In the genomic region with DNA sequence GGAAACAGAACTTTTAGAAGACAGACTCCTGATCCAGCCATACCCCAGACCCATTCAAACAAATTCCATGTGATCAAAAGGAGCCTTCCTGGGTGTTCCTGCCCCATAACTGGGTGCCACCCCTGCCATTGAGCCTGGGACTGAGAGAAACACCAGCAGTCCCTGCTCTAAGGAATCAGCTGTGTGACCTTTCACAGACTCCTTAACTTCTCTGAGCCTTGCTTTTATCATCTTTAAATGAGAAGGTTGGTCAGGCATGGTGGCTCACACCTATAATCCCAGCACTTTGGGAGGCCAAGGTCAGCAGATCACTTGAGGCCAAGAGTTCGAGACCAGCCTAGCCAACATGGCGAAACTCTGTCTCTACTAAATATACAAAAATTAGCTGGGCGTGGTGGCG, we compare ENCODE assay signal across 1 cellular context.
A peak's percentile ranks its signal among the peaks of the same experiment; 100 is the strongest.
TF ChIP-seq lines count a peak whose summit lies in the region.

No MANE protein-coding gene starts in this region.

TF ChIP-seq in K562, 482 proteins besides CTCF, POLR2A, EP300 and RAD21:
- TF ChIP-seq RFX5 (IDR thresholded peaks at IDR 0.05; ENCODE audit: low read depth, low read length) (no peak), KDM1A (IDR thresholded peaks at IDR 0.05) (peak in 1 of 2 experiments; percentile 64; a peak in 1 of 4 replicates), MED1 (CRISPR knock-in tag; IDR thresholded peaks at IDR 0.05; ENCODE audit: borderline replicate concordance) (no peak), CCAR2 (IDR thresholded peaks at IDR 0.05; ENCODE audit: low read depth, low read length) (no peak), MAFF (IDR thresholded peaks at IDR 0.05; ENCODE audit: low read length) (no peak), HEY1 (CRISPR knock-in tag; IDR thresholded peaks at IDR 0.05; ENCODE audit: borderline replicate concordance) (no peak), RBM25 (IDR thresholded peaks at IDR 0.05; ENCODE audit: low read depth, low read length, severe bottlenecking) (peak; percentile 83), ZNF75A (CRISPR knock-in tag; IDR thresholded peaks at IDR 0.05) (no peak), ZNF785 (CRISPR knock-in tag; IDR thresholded peaks at IDR 0.05) (no peak), ZNF589 (CRISPR knock-in tag; IDR thresholded peaks at IDR 0.05; ENCODE audit: low read depth) (no peak), ZNF146 (CRISPR knock-in tag; IDR thresholded peaks at IDR 0.05; ENCODE audit: unreplicated experiment) (no peak), BCOR (IDR thresholded peaks at IDR 0.05) (peak; percentile 93), ZFP36 (IDR thresholded peaks at IDR 0.05; ENCODE audit: low read depth, low read length, partially characterized antibody) (peak; percentile 33), ADNP (tag; IDR thresholded peaks at IDR 0.05) (peak; percentile 26; the same call in 1 of the 2 replicates)
- TF ChIP-seq, protein P1, sequence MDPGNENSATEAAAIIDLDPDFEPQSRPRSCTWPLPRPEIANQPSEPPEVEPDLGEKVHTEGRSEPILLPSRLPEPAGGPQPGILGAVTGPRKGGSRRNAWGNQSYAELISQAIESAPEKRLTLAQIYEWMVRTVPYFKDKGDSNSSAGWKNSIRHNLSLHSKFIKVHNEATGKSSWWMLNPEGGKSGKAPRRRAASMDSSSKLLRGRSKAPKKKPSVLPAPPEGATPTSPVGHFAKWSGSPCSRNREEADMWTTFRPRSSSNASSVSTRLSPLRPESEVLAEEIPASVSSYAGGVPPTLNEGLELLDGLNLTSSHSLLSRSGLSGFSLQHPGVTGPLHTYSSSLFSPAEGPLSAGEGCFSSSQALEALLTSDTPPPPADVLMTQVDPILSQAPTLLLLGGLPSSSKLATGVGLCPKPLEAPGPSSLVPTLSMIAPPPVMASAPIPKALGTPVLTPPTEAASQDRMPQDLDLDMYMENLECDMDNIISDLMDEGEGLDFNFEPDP (CRISPR knock-in tag; IDR thresholded peaks at IDR 0.05): no peak
- TF ChIP-seq, protein P2, sequence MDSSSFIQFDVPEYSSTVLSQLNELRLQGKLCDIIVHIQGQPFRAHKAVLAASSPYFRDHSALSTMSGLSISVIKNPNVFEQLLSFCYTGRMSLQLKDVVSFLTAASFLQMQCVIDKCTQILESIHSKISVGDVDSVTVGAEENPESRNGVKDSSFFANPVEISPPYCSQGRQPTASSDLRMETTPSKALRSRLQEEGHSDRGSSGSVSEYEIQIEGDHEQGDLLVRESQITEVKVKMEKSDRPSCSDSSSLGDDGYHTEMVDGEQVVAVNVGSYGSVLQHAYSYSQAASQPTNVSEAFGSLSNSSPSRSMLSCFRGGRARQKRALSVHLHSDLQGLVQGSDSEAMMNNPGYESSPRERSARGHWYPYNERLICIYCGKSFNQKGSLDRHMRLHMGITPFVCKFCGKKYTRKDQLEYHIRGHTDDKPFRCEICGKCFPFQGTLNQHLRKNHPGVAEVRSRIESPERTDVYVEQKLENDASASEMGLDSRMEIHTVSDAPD (CRISPR knock-in tag; IDR thresholded peaks at IDR 0.05): no peak
- TF ChIP-seq, protein P3, sequence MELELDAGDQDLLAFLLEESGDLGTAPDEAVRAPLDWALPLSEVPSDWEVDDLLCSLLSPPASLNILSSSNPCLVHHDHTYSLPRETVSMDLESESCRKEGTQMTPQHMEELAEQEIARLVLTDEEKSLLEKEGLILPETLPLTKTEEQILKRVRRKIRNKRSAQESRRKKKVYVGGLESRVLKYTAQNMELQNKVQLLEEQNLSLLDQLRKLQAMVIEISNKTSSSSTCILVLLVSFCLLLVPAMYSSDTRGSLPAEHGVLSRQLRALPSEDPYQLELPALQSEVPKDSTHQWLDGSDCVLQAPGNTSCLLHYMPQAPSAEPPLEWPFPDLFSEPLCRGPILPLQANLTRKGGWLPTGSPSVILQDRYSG (tag; conservative IDR thresholded peaks at IDR 0.05; ENCODE audit: low read depth): no peak
